8 cellular contexts compared by ENCODE assay signal in the genomic region with DNA sequence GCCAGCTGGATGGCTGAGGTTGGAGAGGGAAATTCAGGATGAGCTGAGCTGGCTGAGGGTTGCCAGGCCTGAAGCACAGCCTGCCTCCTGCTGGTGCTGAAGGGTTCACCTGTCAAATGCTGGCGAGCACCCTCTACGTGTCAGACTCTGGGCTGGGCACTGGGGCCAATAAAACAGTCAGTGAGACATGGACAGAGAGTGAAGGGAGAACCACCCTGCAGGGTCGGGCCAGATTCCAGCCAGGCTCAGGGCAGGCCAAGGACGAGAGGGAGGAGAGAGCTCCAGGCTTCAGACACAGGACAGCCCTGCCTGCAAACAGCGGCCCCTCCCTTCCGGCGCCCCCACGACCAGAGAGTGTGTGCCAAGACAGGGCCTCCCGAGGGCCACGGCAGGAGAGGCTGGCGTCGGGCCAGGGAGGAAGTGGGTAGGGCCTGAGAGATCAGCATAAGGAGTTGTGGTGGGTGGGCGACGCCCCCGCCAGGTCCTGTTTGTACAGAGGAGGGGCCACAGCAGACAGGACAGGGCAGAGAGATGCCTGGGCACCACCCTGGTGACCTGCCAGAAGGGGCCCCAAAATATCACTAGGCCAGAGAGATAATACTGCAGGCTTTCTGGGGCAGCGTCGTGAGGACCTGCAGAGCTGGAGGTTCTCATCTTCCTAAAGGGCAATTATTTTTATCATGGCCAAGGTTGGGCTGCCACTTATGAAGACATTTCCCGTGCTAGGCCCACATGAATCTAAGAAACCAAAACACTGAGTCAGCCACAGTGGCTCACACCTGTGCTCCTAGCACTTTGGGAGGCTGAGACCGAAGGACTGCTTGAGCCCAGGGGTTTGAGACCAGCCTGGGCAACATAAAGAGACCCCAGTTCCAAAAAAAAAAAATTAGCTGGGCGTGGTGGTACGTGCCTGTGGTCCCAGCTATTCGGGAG.
DNase-seq lines count a peak whose midpoint lies in the region; ATAC-seq and TF ChIP-seq lines count a peak whose summit lies in the region.

No MANE protein-coding gene starts in this region.

- no peaks in the 10 kb centered on the region for H3K9me3 ChIP-seq in psoas muscle

- TF ChIP-seq CTCF in CD14-positive monocyte (IDR thresholded peaks at IDR 0.05) (no peak), coronary artery (IDR thresholded peaks at IDR 0.05) (no peak), psoas muscle (IDR thresholded peaks at IDR 0.05) (no peak)

- H3K27ac ChIP-seq in coronary artery (peak overlapping the region in 1 of 2 donors; percentile 34), psoas muscle (no peak overlapping the region)

- 50 to 58% (median 54%) methylated on average over 22 of the region's 22 CpGs for WGBS in psoas muscle, 3 donors

- intact Hi-C loops in CD14-positive monocyte (cut with micrococcal nuclease) (no loop called here), psoas muscle (cut with DNase I) (no loop called here)
- intact Hi-C loops in activated CD4-positive, alpha-beta T cell treated with anti-CD3 and anti-CD28 coated beads, Interleukin-2, amount 10 ng/mL, durations not matched to agents 24 days and 14 days (cut with micrococcal nuclease) = loop anchor here (1.0 to 5.0 kb wide), 3 partner anchors 32 to 90 kb away; a partner anchor contains a TSS

- H3K36me3 ChIP-seq in psoas muscle (ENCODE audit: insufficient read depth in 1 of 2, low read depth in 1 of 2) = no peaks in the 10 kb centered on the region

- no peaks in the 10 kb centered on the region for H3K9me3 Mint-ChIP-seq in CD14-positive monocyte
- no peaks in the 10 kb centered on the region for H3K9me3 Mint-ChIP-seq in activated CD4-positive, alpha-beta T cell treated with anti-CD3 and anti-CD28 coated beads, Interleukin-2, amount 10 ng/mL, durations not matched to agents 24 days and 14 days

- H3K4me1 Mint-ChIP-seq in CD14-positive monocyte = peaks cover 40% of the 10 kb centered on the region
- peaks cover 54% of the 10 kb centered on the region for H3K4me1 Mint-ChIP-seq in activated CD4-positive, alpha-beta T cell treated with anti-CD3 and anti-CD28 coated beads, Interleukin-2, amount 10 ng/mL, durations not matched to agents 24 days and 14 days

- H3K4me3 ChIP-seq in coronary artery (peak overlapping the region; percentile 21), psoas muscle (no peak overlapping the region)

- in situ Hi-C loops in KBM-7 (cut with MboI; ENCODE audit: low pct_unique_long_range_greater_than_20kb, low sequenced_read_pairs) = no loop called here

- peaks cover 84 to 98% of the 10 kb centered on the region in 2 donors for H3K36me3 Mint-ChIP-seq in CD14-positive monocyte
- peaks cover 55% of the 10 kb centered on the region for H3K36me3 Mint-ChIP-seq in activated CD4-positive, alpha-beta T cell treated with anti-CD3 and anti-CD28 coated beads, Interleukin-2, amount 10 ng/mL, durations not matched to agents 24 days and 14 days (ENCODE audit: low read depth)

- H3K4me3 Mint-ChIP-seq in CD14-positive monocyte = peak overlapping the region; percentile 57 to 80
- H3K4me3 Mint-ChIP-seq in activated CD4-positive, alpha-beta T cell treated with anti-CD3 and anti-CD28 coated beads, Interleukin-2, amount 10 ng/mL, durations not matched to agents 24 days and 14 days = peak overlapping the region; percentile 82

- H3K4me1 ChIP-seq in psoas muscle = no peaks in the 10 kb centered on the region

- ATAC-seq in psoas muscle = peak in 3 of 4 donors; percentile 45 to 55 (median 53)

- no peaks in the 10 kb centered on the region for H3K27me3 ChIP-seq in psoas muscle (ENCODE audit: insufficient read depth in 3 of 3, low read length in 2 of 3)

- peaks cover 0 to 2% (median 1%) of the 10 kb centered on the region in 3 donors for H3K27me3 Mint-ChIP-seq in CD14-positive monocyte (ENCODE audit: low read depth in 3 of 3)
- H3K27me3 Mint-ChIP-seq in activated CD4-positive, alpha-beta T cell treated with anti-CD3 and anti-CD28 coated beads, Interleukin-2, amount 10 ng/mL, durations not matched to agents 24 days and 14 days = no peaks in the 10 kb centered on the region

- DNase-seq in CD14-positive monocyte (ENCODE audit: low spot score) = peak; percentile 58
- DNase-seq in KBM-7 = peak; percentile 93
- DNase-seq in activated CD4-positive, alpha-beta T cell treated with anti-CD3 and anti-CD28 coated beads, Interleukin-2, amount 10 ng/mL, durations not matched to agents 24 days and 14 days = peak; percentile 90
- DNase-seq in coronary artery (ENCODE audit: low spot score) = no peak
- DNase-seq in psoas muscle = peak; percentile 73 to 84
- no peak for DNase-seq in NCI-H345 (lab: John Stamatoyannopoulos, UW)
- DNase-seq in OCI-M2 (lab: John Stamatoyannopoulos, UW; ENCODE audit: unreplicated experiment) = no peak
- no peak for DNase-seq in GM19240 (ENCODE audit: insufficient read length, low spot score)

- peak overlapping the region; percentile 72 to 93 (median 88) for H3K27ac Mint-ChIP-seq in CD14-positive monocyte
- peak overlapping the region; percentile 97 for H3K27ac Mint-ChIP-seq in activated CD4-positive, alpha-beta T cell treated with anti-CD3 and anti-CD28 coated beads, Interleukin-2, amount 10 ng/mL, durations not matched to agents 24 days and 14 days

Comparison
In these comparisons a context has a peak if more than half of its experiments do, and no peak if none do; other contexts are left out.
1. DNase-seq: peak in CD14-positive monocyte (single experiment), KBM-7 (single experiment), activated CD4-positive, alpha-beta T cell treated with anti-CD3 and anti-CD28 coated beads, Interleukin-2, amount 10 ng/mL, durations not matched to agents 24 days and 14 days (single experiment) and psoas muscle (2 of 2); none in coronary artery (single experiment), NCI-H345 (single experiment), OCI-M2 (single experiment) and GM19240 (single experiment).